In genomic region chr18:55778731-55779460, GRCh38 we compare ENCODE assay signal across 8 cellular contexts.
DNase-seq lines count a peak whose midpoint lies in the region; ATAC-seq, FAIRE-seq and TF ChIP-seq lines count a peak whose summit lies in the region.

No MANE protein-coding gene starts in this region.

- intact Hi-C loops in HepG2 (cut with micrococcal nuclease; ENCODE audit: unreplicated experiment) (no loop called here), endothelial cell of umbilical vein (cut with micrococcal nuclease) (no loop called here), natural killer cell (cut with micrococcal nuclease) (no loop called here)

- H3K79me2 ChIP-seq in HepG2 (ENCODE audit: insufficient read depth, low read length) (no peaks in the 10 kb centered on the region), endothelial cell of umbilical vein (ENCODE audit: control insufficient read depth, insufficient read depth, low read length) (no peaks in the 10 kb centered on the region)

- no peak for DNase-seq in HepG2 (ENCODE audit: low spot score)
- peak; percentile 96 for DNase-seq in OCI-M1 (lab: John Stamatoyannopoulos, UW)
- DNase-seq in endothelial cell of umbilical vein (ENCODE audit: low read depth, low spot score) = no peak
- DNase-seq in natural killer cell = no peak
- DNase-seq in GDM1 (lab: John Stamatoyannopoulos, UW) = no peak

- peaks cover 37 to 65% of the 10 kb centered on the region in 2 donors for H3K27me3 Mint-ChIP-seq in natural killer cell (ENCODE audit: low read depth in 2 of 2)

- H3K36me3 ChIP-seq in liver (ENCODE audit: control insufficient read depth in 4 of 4, insufficient read depth in 3 of 4, low read depth in 1 of 4, low read length in 3 of 4) (no peaks in the 10 kb centered on the region), HepG2 (replicated peaks in 1 of 2; ENCODE audit: control insufficient read depth in 1 of 2, insufficient read depth in 2 of 2, low read length in 2 of 2) (no peaks in the 10 kb centered on the region), endothelial cell of umbilical vein (ENCODE audit: control insufficient read depth in 2 of 2, extremely low read depth in 1 of 2, insufficient read depth in 2 of 2, low read length in 2 of 2) (no peaks in the 10 kb centered on the region)

- no peaks in the 10 kb centered on the region for H3K9me1 ChIP-seq in endothelial cell of umbilical vein (replicated peaks; ENCODE audit: control insufficient read depth, extremely low read depth, insufficient read depth, low read length)

- no peak overlapping the region for H3K4me2 ChIP-seq in HepG2 (ENCODE audit: low read depth, low read length)
- H3K4me2 ChIP-seq in endothelial cell of umbilical vein (ENCODE audit: insufficient read depth, low read length) = peak overlapping the region; percentile 94

- H3K4me1 ChIP-seq in liver (ENCODE audit: control insufficient read depth in 4 of 4, insufficient read depth in 4 of 4, low read length in 3 of 4) (peaks cover 0 to 9% (median 3%) of the 10 kb centered on the region in 4 donors), HepG2 (ENCODE audit: insufficient read depth, low read length) (no peaks in the 10 kb centered on the region), endothelial cell of umbilical vein (ENCODE audit: control insufficient read depth, extremely low read depth, insufficient read depth, low read length) (peaks cover 27% of the 10 kb centered on the region)

- no peak overlapping the region for H3K27ac Mint-ChIP-seq in natural killer cell

- H3K27ac ChIP-seq in liver (ENCODE audit: low read depth in 1 of 2, low read length in 2 of 2) (no peak overlapping the region), HepG2 (ENCODE audit: extremely low read length, insufficient read depth, low read length) (no peak overlapping the region), endothelial cell of umbilical vein (ENCODE audit: insufficient read depth, low read depth, low read length) (no peak overlapping the region)

- H2AFZ ChIP-seq in HepG2 (ENCODE audit: low read length) (no peak overlapping the region), endothelial cell of umbilical vein (ENCODE audit: low read depth, low read length) (peak overlapping the region; percentile 12)

- in situ Hi-C loops in HepG2 (cut with HindIII; ENCODE audit: extremely low pct_ligation_motif_present, low pct_unique_long_range_greater_than_20kb) = no loop called here

- FAIRE-seq in HepG2 (lab: Jason Lieb, UNC) (no peak), endothelial cell of umbilical vein (lab: Jason Lieb, UNC) (no peak)

- H3K9ac ChIP-seq in liver (ENCODE audit: low read depth in 1 of 2, low read length in 2 of 2) = no peak overlapping the region
- H3K9ac ChIP-seq in HepG2 (ENCODE audit: insufficient read depth, low read depth, low read length) = no peak overlapping the region
- H3K9ac ChIP-seq in endothelial cell of umbilical vein (replicated peaks; ENCODE audit: extremely low read depth, insufficient read depth, low read length) = peak overlapping the region; percentile 74

- H3K4me3 ChIP-seq in liver (ENCODE audit: low read depth in 1 of 3, low read length in 3 of 3) = peak overlapping the region in 2 of 3 donors; percentile 46 to 55
- H3K4me3 ChIP-seq in HepG2 (replicated peaks in 1 of 3; ENCODE audit: insufficient read depth in 1 of 3, low read depth in 2 of 3, low read length in 3 of 3) = no peak overlapping the region
- peak overlapping the region in 2 of 3 experiments; percentile 43 to 78 for H3K4me3 ChIP-seq in endothelial cell of umbilical vein (replicated peaks in 1 of 3; ENCODE audit: insufficient read depth in 1 of 3, low read depth in 1 of 3, low read length in 3 of 3)

- TF ChIP-seq POLR2A in HepG2 (IDR thresholded peaks at IDR 0.05; ENCODE audit: insufficient read depth in 1 of 2, low read depth in 2 of 2, low read length in 2 of 2) (no peak), endothelial cell of umbilical vein (IDR thresholded peaks at IDR 0.05; ENCODE audit: low read depth, low read length) (no peak)

- H3K9me3 Mint-ChIP-seq in natural killer cell = peaks cover 0 to 2% of the 10 kb centered on the region in 2 donors

- H3K9me3 ChIP-seq in liver (ENCODE audit: control insufficient read depth in 4 of 4, low read length in 3 of 4) (no peaks in the 10 kb centered on the region), HepG2 (ENCODE audit: low read length) (peaks cover 32% of the 10 kb centered on the region), endothelial cell of umbilical vein (replicated peaks; ENCODE audit: control insufficient read depth, insufficient read depth, low read length) (no peaks in the 10 kb centered on the region)

- peak overlapping the region; percentile 25 for H3K4me3 Mint-ChIP-seq in natural killer cell

- POLR2A ChIA-PET in HepG2 (lab: Yijun Ruan, JAX) = no interaction called here
- POLR2A ChIA-PET in endothelial cell of umbilical vein (lab: Charles Lee) = interaction anchor here (0.7 kb wide), 1 partner anchor 8 kb away, joined by 3 read pairs; no protein-coding TSS in a partner anchor

- peaks cover 12 to 16% of the 10 kb centered on the region in 2 donors for H3K4me1 Mint-ChIP-seq in natural killer cell

- H3K27me3 ChIP-seq in liver (ENCODE audit: control insufficient read depth in 4 of 4, insufficient read depth in 4 of 4, low read length in 3 of 4) (peaks cover 0 to 3% (median 1%) of the 10 kb centered on the region in 4 donors), HepG2 (ENCODE audit: control insufficient read depth in 1 of 2, insufficient read depth in 2 of 2, low read length in 2 of 2) (no peaks in the 10 kb centered on the region), endothelial cell of umbilical vein (ENCODE audit: control insufficient read depth in 2 of 2, insufficient read depth in 2 of 2, low read length in 2 of 2) (no peaks in the 10 kb centered on the region)

- ATAC-seq in HepG2 (no peak), natural killer cell (peak; percentile 12 to 48 (median 28)), HG03196 (IDR thresholded peaks at IDR 0.05; ENCODE audit: unreplicated experiment) (no peak), HG03097 (IDR thresholded peaks at IDR 0.05; ENCODE audit: low FRiP score, unreplicated experiment) (no peak)

- BruUV-seq in HepG2 (replicated peaks; lab: Mats Ljungman, UMichigan) (no TSS peak), endothelial cell of umbilical vein (replicated peaks; lab: Mats Ljungman, UMichigan) (no TSS peak)

- dilution Hi-C loops in endothelial cell of umbilical vein (cut with MboI; ENCODE audit: extremely low pct_ligation_motif_present, low sequenced_read_pairs) = no loop called here

- no peak for TF ChIP-seq CTCF in liver (IDR thresholded peaks at IDR 0.05; ENCODE audit: low read depth, low read length, missing input control)
- no peak for TF ChIP-seq CTCF in HepG2 (CRISPR knock-in tag; IDR thresholded peaks at IDR 0.05)
- TF ChIP-seq CTCF in endothelial cell of umbilical vein (IDR thresholded peaks at IDR 0.05; ENCODE audit: extremely low read depth in 1 of 2, insufficient read depth in 1 of 2, low read depth in 1 of 2, low read length in 2 of 2) = no peak
- no peak for TF ChIP-seq CTCF in natural killer cell (IDR thresholded peaks at IDR 0.05)

- H4K20me1 ChIP-seq in HepG2 (ENCODE audit: insufficient read depth, low read length) (no peaks in the 10 kb centered on the region), endothelial cell of umbilical vein (replicated peaks; ENCODE audit: control insufficient read depth, extremely low read depth, insufficient read depth, low read length) (no peaks in the 10 kb centered on the region)

- TF ChIP-seq EP300 in HepG2 (IDR thresholded peaks at IDR 0.05; ENCODE audit: low read depth in 2 of 2, low read length in 2 of 2) (no peak), HepG2 (CRISPR knock-in tag; IDR thresholded peaks at IDR 0.05; ENCODE audit: borderline replicate concordance) (no peak)

- TF ChIP-seq RAD21 in liver (IDR thresholded peaks at IDR 0.05) = peak; percentile 5 to 18
- TF ChIP-seq RAD21 in HepG2 (CRISPR knock-in tag; IDR thresholded peaks at IDR 0.05) = no peak

- H3K36me3 Mint-ChIP-seq in natural killer cell = no peaks in the 10 kb centered on the region

- CTCF ChIA-PET in HepG2 (lab: Yijun Ruan, JAX; ENCODE audit: low intra/inter-chr PET ratio, low total read pairs) = no interaction called here
- CTCF ChIA-PET in endothelial cell of umbilical vein (lab: Charles Lee) = interaction anchor here (0.7 to 3.8 kb wide), 16 partner anchors 11 to 797 kb away, joined by 3 to 50 read pairs (median 4); no protein-coding TSS in a partner anchor

- WGBS in liver = 14% methylated on average over 10 of the region's 10 CpGs
- WGBS in HepG2 (ENCODE audit: low lambda C conversion rate) = 10% methylated on average over 10 of the region's 10 CpGs

TF ChIP-seq in liver, 16 proteins besides CTCF, POLR2A, EP300 and RAD21 (continues in another document):
- TF ChIP-seq YY1 (IDR thresholded peaks at IDR 0.05) = no peak
- TF ChIP-seq JUND (IDR thresholded peaks at IDR 0.05) = no peak
- TF ChIP-seq SP1 (IDR thresholded peaks at IDR 0.05) = no peak
- TF ChIP-seq FOXA1 (IDR thresholded peaks at IDR 0.05) = no peak
- TF ChIP-seq GABPA (IDR thresholded peaks at IDR 0.05 in 1 of 2, conservative IDR thresholded peaks at IDR 0.05 in 1 of 2) = no peak
- no peak for TF ChIP-seq FOXA2 (IDR thresholded peaks at IDR 0.05)
- no peak for TF ChIP-seq RXRA (IDR thresholded peaks at IDR 0.05)

TF ChIP-seq in HepG2, 621 proteins besides CTCF, POLR2A, EP300 and RAD21 (continues in another document):
- TF ChIP-seq ZNF589 (CRISPR knock-in tag; conservative IDR thresholded peaks at IDR 0.05) (no peak), EEA1 (CRISPR knock-in tag; IDR thresholded peaks at IDR 0.05; ENCODE audit: borderline replicate concordance) (no peak), KDM3A (CRISPR knock-in tag; IDR thresholded peaks at IDR 0.05; ENCODE audit: low read depth) (no peak)

TF ChIP-seq in endothelial cell of umbilical vein, 7 proteins besides CTCF, POLR2A, EP300 and RAD21:
- TF ChIP-seq EZH2 (IDR thresholded peaks at IDR 0.05; ENCODE audit: borderline replicate concordance, low read depth, low read length, severe bottlenecking) = no peak
- TF ChIP-seq POLR2AphosphoS5 (IDR thresholded peaks at IDR 0.05; ENCODE audit: insufficient read depth, low read depth, low read length) = no peak

Comparison
In these comparisons a context has a peak if more than half of its experiments do, and no peak if none do; other contexts are left out.
1. H3K4me3 ChIP-seq: peak in liver (2 of 3) and endothelial cell of umbilical vein (2 of 3); none in HepG2 (0 of 3).
2. ATAC-seq: peak in natural killer cell (3 of 3); none in HepG2 (single experiment), HG03196 (single experiment) and HG03097 (single experiment).